ENCODE assay signal across 1 cellular context in the genomic region with DNA sequence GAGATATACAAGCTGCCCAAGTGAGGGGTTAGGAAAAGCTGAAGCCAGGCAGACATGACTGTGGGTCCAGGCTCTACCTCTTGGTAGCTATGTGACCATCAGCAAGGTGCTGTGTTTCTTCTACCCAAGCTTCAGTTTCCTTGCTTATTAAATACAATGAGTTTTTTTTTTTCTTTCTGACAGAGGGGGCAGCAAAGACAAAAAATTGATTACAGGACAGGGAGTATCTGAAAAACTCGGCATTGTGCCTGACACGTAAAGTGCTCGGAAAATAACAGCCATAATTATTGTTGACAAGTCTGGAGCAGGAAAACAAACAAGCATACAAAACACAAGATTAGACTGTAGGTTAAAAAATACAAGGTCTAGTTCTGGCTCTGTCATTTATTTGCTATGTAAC.
A peak's percentile ranks its signal among the peaks of the same experiment; 100 is the strongest.
TF ChIP-seq lines count a peak whose summit lies in the region.

No MANE protein-coding gene starts in this region.

TF ChIP-seq in HepG2, 621 proteins besides CTCF, POLR2A, EP300 and RAD21:
- peak; percentile 7; the same call in 1 of the 2 replicates for TF ChIP-seq STAG1 (CRISPR knock-in tag; IDR thresholded peaks at IDR 0.05)
